16 cellular contexts compared by ENCODE assay signal in genomic region chr12:18749381-18749957, GRCh38. TPM values are rescaled to one million over a fixed set of nuclear protein-coding genes. Genes with fewer than 3 reads are reported as not detected.
DNase-seq lines count a peak whose midpoint lies in the region; ATAC-seq and TF ChIP-seq lines count a peak whose summit lies in the region.
"Had no signal": no experiment of that assay in that cellular context is flagged by ENCODE, and none has a peak within 500 bp of the region (broad histone marks: within the 10 kb centered on the region; RNA-seq: fewer than 3 reads in every experiment).

No MANE protein-coding gene starts in this region.

- no TSS peak for BruUV-seq in PC-3 (replicated peaks; lab: Mats Ljungman, UMichigan)

- H4K20me1 ChIP-seq in PC-3 (ENCODE audit: low read length) = no peaks in the 10 kb centered on the region
- H4K20me1 ChIP-seq: BLaER1 had no signal

- TF ChIP-seq CTCF in PC-3 (conservative IDR thresholded peaks at IDR 0.05; ENCODE audit: low read depth, low read length) (no peak), fibroblast of mammary gland (conservative IDR thresholded peaks at IDR 0.05; ENCODE audit: control insufficient read depth, insufficient read depth, low read depth, low read length) (no peak)

- H3K4me1 ChIP-seq in PC-3 (ENCODE audit: insufficient read depth, low read length) = peaks cover 8% of the 10 kb centered on the region; the same call in 1 of the 2 replicates
- H3K4me1 ChIP-seq: A549, BLaER1, Peyer's patch had no signal

- intact Hi-C loops in PC-3 (cut with micrococcal nuclease) = no loop called here

- POLR2A ChIA-PET in PC-3 (lab: Charles Lee; ENCODE audit: unreplicated experiment) = interaction anchor here (0.7 kb wide), 1 partner anchor 1471 kb away, joined by 5 read pairs; no protein-coding TSS in a partner anchor

- no peak overlapping the region for H3K9ac ChIP-seq in PC-3 (ENCODE audit: low read length)
- H3K9ac ChIP-seq: BLaER1 had no signal

- 0 out of 2 replicates have a peak overlapping the region, but pooled peaks have one; percentile 8 for H3K4me2 ChIP-seq in PC-3 (ENCODE audit: low read length)
- H3K4me2 ChIP-seq: A549, BLaER1 had no signal

- no peak for ATAC-seq in PC-3
- ATAC-seq in left lobe of liver = no peak
- ATAC-seq: A549 had no signal

- H3K79me2 ChIP-seq in PC-3 (ENCODE audit: low read length) = no peaks in the 10 kb centered on the region

- no peaks in the 10 kb centered on the region for H3F3A ChIP-seq in PC-3 (ENCODE audit: low read length, unreplicated experiment)

- H3K27me3 ChIP-seq in PC-3 (ENCODE audit: low read length) = no peaks in the 10 kb centered on the region
- H3K27me3 ChIP-seq: BLaER1, Peyer's patch had no signal

- DNase-seq in AG08395 (ENCODE audit: low spot score) (peak; percentile 13), EH (ENCODE audit: low read depth) (peak; percentile 69), PC-3 (no peak), fibroblast of mammary gland (ENCODE audit: low read depth) (peak; percentile 25), NCI-H2029 (lab: John Stamatoyannopoulos, UW) (no peak), hypothalamus (lab: John Stamatoyannopoulos, UW) (no peak), NCI-H1417 (lab: John Stamatoyannopoulos, UW) (no peak), left lobe of liver (ENCODE audit: low spot score) (no peak)
- DNase-seq: CD8-positive, alpha-beta memory T cell; H7; NCI-H2107; NCI-H446; Peyer's patch; SHP77 treated with DMSO at 0.1 percent for 48 hours had no signal

- H3K9me3 ChIP-seq in PC-3 (ENCODE audit: low read length) = no peaks in the 10 kb centered on the region
- H3K9me3 ChIP-seq: A549, BLaER1 had no signal

- CTCF ChIA-PET in PC-3 (lab: Charles Lee) = no interaction called here

- no peaks in the 10 kb centered on the region for H3K9me2 ChIP-seq in PC-3 (replicated peaks; ENCODE audit: low read length)

- H3K36me3 ChIP-seq in PC-3 (ENCODE audit: low read depth, low read length) = no peaks in the 10 kb centered on the region
- H3K36me3 ChIP-seq: BLaER1, Peyer's patch had no signal

- H2AFZ ChIP-seq in PC-3 (ENCODE audit: low read length) = no peak overlapping the region

- H3K4me3 ChIP-seq in PC-3 (ENCODE audit: low read length) = no peak overlapping the region
- H3K4me3 ChIP-seq in fibroblast of mammary gland (ENCODE audit: control insufficient read depth, low read depth, low read length) = no peak overlapping the region
- H3K4me3 ChIP-seq: A549, BLaER1, Peyer's patch had no signal

- H3K27ac ChIP-seq in PC-3 (ENCODE audit: low read length) = no peak overlapping the region
- H3K27ac ChIP-seq: A549, BLaER1, Peyer's patch had no signal

RNA-seq across cellular contexts. Expression of gene CAPZA3, which starts 11.6 kb away (rescaled TPM):
- not detected in 2 replicates for total RNA-seq in PC-3 (2014; rRNA removed)
- total RNA-seq in left lobe of liver = 0.33 TPM
- total RNA-seq: CD8-positive, alpha-beta memory T cell; H7; Peyer's patch had no signal

RNA-seq across cellular contexts. Expression of gene PLCZ1, which starts 11.7 kb away (rescaled TPM):
- not detected in 2 replicates for total RNA-seq in PC-3 (2014; rRNA removed)
- not detected for total RNA-seq in left lobe of liver
- total RNA-seq: CD8-positive, alpha-beta memory T cell; H7; Peyer's patch had no signal

Comparison
In these comparisons a context has a peak if more than half of its experiments do, and no peak if none do; other contexts are left out.
1. DNase-seq: peak in AG08395 (single experiment), EH (single experiment) and fibroblast of mammary gland (single experiment); none in PC-3 (single experiment), NCI-H2029 (single experiment), hypothalamus (0 of 51), NCI-H1417 (0 of 3) and left lobe of liver (single experiment).